In genomic region chr20:31967830-31968249, GRCh38 we compare ENCODE assay signal across 9 cellular contexts. TPM values are rescaled to one million over a fixed set of nuclear protein-coding genes. Genes with fewer than 3 reads are reported as not detected.
DNase-seq lines count a peak whose midpoint lies in the region; ATAC-seq and TF ChIP-seq lines count a peak whose summit lies in the region.
"Had no signal": no experiment of that assay in that cellular context is flagged by ENCODE, and none has a peak within 500 bp of the region (broad histone marks: within the 10 kb centered on the region; RNA-seq: fewer than 3 reads in every experiment).

TSS of gene XKR7 (plus strand) at chr20:31968151. CDS start at chr20:31968176, 25 bp downstream.

- ATAC-seq in activated T-cell treated with anti-CD3 and anti-CD28 coated beads, Interleukin-2, amount 50 U/mL, for 4 hours: peak; percentile 25 to 54
- no peak for ATAC-seq in HG03139 (IDR thresholded peaks at IDR 0.05; ENCODE audit: unreplicated experiment)

- BruUV-seq in Calu3 (replicated peaks; lab: Mats Ljungman, UMichigan): no TSS peak

- intact Hi-C loops in dorsolateral prefrontal cortex (cut with DNase I): loop anchor here in 1 of 2 donors (5.0 kb wide), 1 partner anchor 106 kb away; no protein-coding TSS in a partner anchor
- intact Hi-C loops in Calu3 (cut with micrococcal nuclease; ENCODE audit: unreplicated experiment): no loop called here

- no peaks in the 10 kb centered on the region for H3K9me3 Mint-ChIP-seq in activated T-cell treated with anti-CD3 and anti-CD28 coated beads, Interleukin-2, amount 50 U/mL, for 4 hours
- no peaks in the 10 kb centered on the region for H3K9me3 Mint-ChIP-seq in Calu3 (ENCODE audit: low read depth, unreplicated experiment)

- H3K4me2 ChIP-seq in smooth muscle cell: peak within 1 kb of the TSS; percentile 67

- WGBS in smooth muscle cell (ENCODE audit: low lambda C conversion rate): 1% methylated on average over 12 of the region's 38 CpGs

- peaks cover 72% of the 10 kb centered on the region for H3K27me3 Mint-ChIP-seq in activated T-cell treated with anti-CD3 and anti-CD28 coated beads, Interleukin-2, amount 50 U/mL, for 4 hours (ENCODE audit: low read depth)
- H3K27me3 Mint-ChIP-seq in Calu3 (ENCODE audit: unreplicated experiment): peaks cover 100% of the 10 kb centered on the region

- H3K36me3 Mint-ChIP-seq in activated T-cell treated with anti-CD3 and anti-CD28 coated beads, Interleukin-2, amount 50 U/mL, for 4 hours (ENCODE audit: insufficient read depth): no peaks in the 10 kb centered on the region
- no peaks in the 10 kb centered on the region for H3K36me3 Mint-ChIP-seq in Calu3 (ENCODE audit: insufficient read depth, unreplicated experiment)

- peaks cover 7% of the 10 kb centered on the region for H3K4me1 ChIP-seq in smooth muscle cell (ENCODE audit: low read depth)

- no peak for DNase-seq in activated T-cell treated with anti-CD3 and anti-CD28 coated beads, Interleukin-2, amount 50 U/mL, for 4 hours
- DNase-seq in activated T-cell treated with anti-CD3 and anti-CD28 coated beads for 4 hours: no peak
- peak; percentile 15 to 84 for DNase-seq in NCI-H526 (lab: John Stamatoyannopoulos, UW)
- DNase-seq in dorsolateral prefrontal cortex: peak in 7 of 10 donors; percentile 16 to 67 (median 42)
- DNase-seq in smooth muscle cell (lab: John Stamatoyannopoulos, UW; ENCODE audit: unreplicated experiment): no peak
- DNase-seq in activated gamma-delta T cell treated with Interleukin-2 at 50 U/mL for 16 hours: no peak
- no peak for DNase-seq in Calu3

- H3K27me3 ChIP-seq in dorsolateral prefrontal cortex (peaks cover 0 to 38% (median 5%) of the 10 kb centered on the region in 45 donors), smooth muscle cell (ENCODE audit: low read depth) (peaks cover 83% of the 10 kb centered on the region)

- H3K27ac Mint-ChIP-seq in Calu3 (ENCODE audit: unreplicated experiment): no peak within 1 kb of the TSS

- H3F3A ChIP-seq in smooth muscle cell (ENCODE audit: low read depth): no peaks in the 10 kb centered on the region

- no peak within 1 kb of the TSS for H3K9ac ChIP-seq in smooth muscle cell (ENCODE audit: low read depth)

- no peaks in the 10 kb centered on the region for H4K20me1 ChIP-seq in smooth muscle cell (ENCODE audit: low read depth)

- peak within 1 kb of the TSS in 22 of 59 donors; percentile 19 to 72 (median 37) for H3K27ac ChIP-seq in dorsolateral prefrontal cortex
- H3K27ac ChIP-seq in smooth muscle cell (ENCODE audit: low read depth): no peak within 1 kb of the TSS

- TF ChIP-seq CTCF in dorsolateral prefrontal cortex (IDR thresholded peaks at IDR 0.05 in 54 of 56, conservative IDR thresholded peaks at IDR 0.05 in 2 of 56; ENCODE audit: low read depth in 1 of 56, partially characterized antibody in 56 of 56) (no peak), smooth muscle cell (IDR thresholded peaks at IDR 0.05; ENCODE audit: borderline replicate concordance, insufficient read depth, poor library complexity, severe bottlenecking) (no peak), Calu3 (IDR thresholded peaks at IDR 0.05; ENCODE audit: unreplicated experiment) (no peak)

- peak within 1 kb of the TSS; percentile 83 for H3K4me3 Mint-ChIP-seq in activated T-cell treated with anti-CD3 and anti-CD28 coated beads, Interleukin-2, amount 50 U/mL, for 4 hours
- no peak within 1 kb of the TSS for H3K4me3 Mint-ChIP-seq in Calu3 (ENCODE audit: low read depth, unreplicated experiment)

- peaks cover 2% of the 10 kb centered on the region for H3K4me1 Mint-ChIP-seq in activated T-cell treated with anti-CD3 and anti-CD28 coated beads, Interleukin-2, amount 50 U/mL, for 4 hours (ENCODE audit: low read depth)
- peaks cover 7% of the 10 kb centered on the region for H3K4me1 Mint-ChIP-seq in Calu3 (ENCODE audit: low read depth, unreplicated experiment)

- no peak within 1 kb of the TSS for H2AFZ ChIP-seq in smooth muscle cell (ENCODE audit: low read depth)

- CTCF ChIA-PET in Calu3 (lab: Charles Lee): interaction anchor here (0.7 kb wide), 1 partner anchor 492 kb away, joined by 3 read pairs; no protein-coding TSS in a partner anchor

- no peaks in the 10 kb centered on the region for H3K36me3 ChIP-seq in smooth muscle cell (ENCODE audit: low read depth)

- no peaks in the 10 kb centered on the region for H3K79me2 ChIP-seq in smooth muscle cell (ENCODE audit: low read depth)

- H3K9me3 ChIP-seq in smooth muscle cell (replicated peaks; ENCODE audit: low read depth): no peaks in the 10 kb centered on the region

- H3K4me3 ChIP-seq in dorsolateral prefrontal cortex: peak within 1 kb of the TSS in 58 of 59 donors; percentile 24 to 75 (median 58)
- peak within 1 kb of the TSS; percentile 23 for H3K4me3 ChIP-seq in smooth muscle cell

RNA-seq across cellular contexts. Expression of gene XKR7, which starts in this region (rescaled TPM):
- total RNA-seq in activated T-cell treated with anti-CD3 and anti-CD28 coated beads, Interleukin-2, amount 50 U/mL, for 4 hours: not detected
- total RNA-seq in dorsolateral prefrontal cortex (1 to 10 TPM; 1.7 to 7.6 (median 4.5) TPM), smooth muscle cell (not detected in 2 replicates), Calu3 (2022) (not detected in 2 replicates)
- polyA plus RNA-seq in smooth muscle cell: not detected in 2 replicates
- polyA plus RNA-seq: keratinocyte had no signal

Comparison
In these comparisons a context has a peak if more than half of its experiments do, and no peak if none do; other contexts are left out.
1. Peak in ATAC-seq in activated T-cell treated with anti-CD3 and anti-CD28 coated beads, Interleukin-2, amount 50 U/mL, for 4 hours; RNA of the gene not detected or under 1 TPM.
2. DNase-seq: peak in NCI-H526 (2 of 2) and dorsolateral prefrontal cortex (7 of 10); none in activated T-cell treated with anti-CD3 and anti-CD28 coated beads, Interleukin-2, amount 50 U/mL, for 4 hours (single experiment), activated T-cell treated with anti-CD3 and anti-CD28 coated beads for 4 hours (single experiment), smooth muscle cell (single experiment), activated gamma-delta T cell treated with Interleukin-2 at 50 U/mL for 16 hours (single experiment) and Calu3 (single experiment).